Comparison of ENCODE assay signal across 11 cellular contexts in genomic region chrX:154731881-154732280, GRCh38. TPM values are rescaled to one million over a fixed set of nuclear protein-coding genes. Genes with fewer than 3 reads are reported as not detected.
DNase-seq lines count a peak whose midpoint lies in the region; TF ChIP-seq lines count a peak whose summit lies in the region.
"Had no signal": no experiment of that assay in that cellular context is flagged by ENCODE, and none has a peak within 500 bp of the region (broad histone marks: within the 10 kb centered on the region; RNA-seq: fewer than 3 reads in every experiment).

No MANE protein-coding gene starts in this region.

- no peak overlapping the region for H2BK5ac ChIP-seq in mesendoderm (ENCODE audit: low read length)

- TF ChIP-seq POLR2A in NB4 (IDR thresholded peaks at IDR 0.05; ENCODE audit: extremely low read depth, insufficient read length) = no peak

- H4K5ac ChIP-seq in mesendoderm (ENCODE audit: low read length) = no peak overlapping the region

- H2AK5ac ChIP-seq in mesendoderm (ENCODE audit: low read length) = no peak overlapping the region

- H3K56ac ChIP-seq in mesendoderm (ENCODE audit: low read length) = no peak overlapping the region

- no peak overlapping the region for H4K8ac ChIP-seq in mesendoderm (ENCODE audit: low read depth, low read length)

- H3K9ac ChIP-seq in BLaER1 treated with 17β-estradiol and CSF1 and Interleukin-3, amounts not matched to agents 10 nM and 100 nM = peak overlapping the region in 7 of 11 experiments; percentile 73 to 84 (median 78); a peak in 9 of 22 replicates
- H3K9ac ChIP-seq in mesendoderm (ENCODE audit: low read length) = no peak overlapping the region

- peaks cover 0 to 4% (median 0%) of the 10 kb centered on the region in 11 experiments; a peak in 3 of 22 replicates for H3K9me3 ChIP-seq in BLaER1 treated with 17β-estradiol and CSF1 and Interleukin-3, amounts not matched to agents 10 nM and 100 nM (replicated peaks in 1 of 11)

- H3K4ac ChIP-seq in mesendoderm (ENCODE audit: low read depth, low read length) = no peak overlapping the region

- peak overlapping the region; percentile 51 to 90 (median 75) for H3K4me2 ChIP-seq in BLaER1 treated with 17β-estradiol and CSF1 and Interleukin-3, amounts not matched to agents 10 nM and 100 nM
- H3K4me2 ChIP-seq in mesendoderm (ENCODE audit: low read length) = no peak overlapping the region

- peaks cover 95 to 100% (median 100%) of the 10 kb centered on the region in 11 experiments for H3K27me3 ChIP-seq in BLaER1 treated with 17β-estradiol and CSF1 and Interleukin-3, amounts not matched to agents 10 nM and 100 nM
- H3K27me3 ChIP-seq in brain microvascular endothelial cell (replicated peaks) (no peaks in the 10 kb centered on the region), mesendoderm (ENCODE audit: insufficient read depth, low read length, poor library complexity) (no peaks in the 10 kb centered on the region)

- H2BK15ac ChIP-seq in mesendoderm (replicated peaks; ENCODE audit: low read depth) = no peak overlapping the region

- H3K36me3 ChIP-seq in BLaER1 treated with 17β-estradiol and CSF1 and Interleukin-3, amounts not matched to agents 10 nM and 100 nM = peaks cover 0 to 15% (median 0%) of the 10 kb centered on the region in 11 experiments; a peak in 2 of 22 replicates
- H3K36me3 ChIP-seq in brain microvascular endothelial cell (replicated peaks) = no peaks in the 10 kb centered on the region
- no peaks in the 10 kb centered on the region for H3K36me3 ChIP-seq in mesendoderm (ENCODE audit: control insufficient read depth, insufficient read depth, low read length)

- TF ChIP-seq CTCF in NB4 (IDR thresholded peaks at IDR 0.05; ENCODE audit: low read depth, low read length) (no peak), brain microvascular endothelial cell (IDR thresholded peaks at IDR 0.05; ENCODE audit: low read depth, low read length, missing control alignments) (no peak)

- no CpG with 5 or more reads among the region's 7 CpGs for WGBS in mesendoderm (ENCODE audit: extremely low coverage, insufficient coverage, low lambda C conversion rate)

- DNase-seq in NB4 (ENCODE audit: low read depth) (peak; percentile 37), brain microvascular endothelial cell (peak; percentile 52), mesendoderm (peak; percentile 17), DMS53 treated with DMSO at 0.1 percent for 48 hours (lab: John Stamatoyannopoulos, UW; ENCODE audit: unreplicated experiment) (no peak), SK-N-DZ (ENCODE audit: low spot score) (no peak), NAMALWA (ENCODE audit: low spot score) (no peak), AG08395 (ENCODE audit: low spot score) (no peak)
- DNase-seq: H7, MM.1S, NCI-H82 had no signal

- peaks cover 74 to 100% (median 97%) of the 10 kb centered on the region in 10 experiments for H3K4me1 ChIP-seq in BLaER1 treated with 17β-estradiol and CSF1 and Interleukin-3, amounts not matched to agents 10 nM and 100 nM
- no peaks in the 10 kb centered on the region for H3K4me1 ChIP-seq in mesendoderm (ENCODE audit: control insufficient read depth, low read depth, low read length)

- H2BK120ac ChIP-seq in mesendoderm (ENCODE audit: low read depth, low read length) = no peak overlapping the region

- in situ Hi-C loops in brain microvascular endothelial cell (cut with HindIII; ENCODE audit: low pct_ligation_motif_present, low sequenced_read_pairs) = no loop called here

- H4K20me1 ChIP-seq in BLaER1 treated with 17β-estradiol and CSF1 and Interleukin-3, amounts not matched to agents 10 nM and 100 nM = no peaks in the 10 kb centered on the region

- no peaks in the 10 kb centered on the region for H3K79me2 ChIP-seq in mesendoderm (ENCODE audit: control insufficient read depth, insufficient read depth, low read length)

- H3K27ac ChIP-seq in BLaER1 treated with 17β-estradiol and CSF1 and Interleukin-3, amounts not matched to agents 10 nM and 100 nM = peak overlapping the region in 10 of 11 experiments; percentile 84 to 95 (median 88); a peak in 19 of 22 replicates
- H3K27ac ChIP-seq in brain microvascular endothelial cell (peak overlapping the region; percentile 87), mesendoderm (ENCODE audit: low read depth, low read length) (no peak overlapping the region)

- no peak overlapping the region for H3K4me3 ChIP-seq in BLaER1 treated with 17β-estradiol and CSF1 and Interleukin-3, amounts not matched to agents 10 nM and 100 nM
- H3K4me3 ChIP-seq in NB4 (ENCODE audit: low read depth, low read length) (no peak overlapping the region), brain microvascular endothelial cell (ENCODE audit: low read depth, low read length) (no peak overlapping the region), mesendoderm (ENCODE audit: low read length) (no peak overlapping the region)

- H3K23ac ChIP-seq in mesendoderm (ENCODE audit: low read length) = no peak overlapping the region

- no peak overlapping the region for H3K18ac ChIP-seq in mesendoderm (ENCODE audit: low read length)

- no peaks in the 10 kb centered on the region for H3K79me1 ChIP-seq in mesendoderm (ENCODE audit: low read length)

RNA-seq across cellular contexts. Expression of gene GAB3, which starts 19.0 kb away (rescaled TPM):
- 0.29 TPM for polyA plus RNA-seq in mesendoderm (2013, experiment 1 of 2)
- polyA plus RNA-seq in mesendoderm (2013, experiment 2 of 2) = 0.25 TPM
- 0.16 TPM in 1 of 2 replicates, not detected in the other for polyA plus RNA-seq in SK-N-DZ (2014; cell fraction: cytosol; rRNA removed)
- polyA plus RNA-seq in SK-N-DZ (2014; cell fraction: nucleus; rRNA removed) = 0.07 and 0.38 TPM in 2 replicates

RNA-seq across cellular contexts. Expression of gene DKC1, which starts 30.8 kb away (rescaled TPM):
- 191 TPM for polyA plus RNA-seq in mesendoderm (2013, experiment 1 of 2)
- polyA plus RNA-seq in mesendoderm (2013, experiment 2 of 2) = 182 TPM
- polyA plus RNA-seq in SK-N-DZ (2014; cell fraction: cytosol; rRNA removed) = 74.1 and 79.4 TPM in 2 replicates
- 120 and 130 TPM in 2 replicates for polyA plus RNA-seq in SK-N-DZ (2014; cell fraction: nucleus; rRNA removed)

Comparison
In these comparisons a context has a peak if more than half of its experiments do, and no peak if none do; other contexts are left out.
1. DNase-seq: peak in NB4 (single experiment), brain microvascular endothelial cell (single experiment) and mesendoderm (single experiment); none in DMS53 treated with DMSO at 0.1 percent for 48 hours (single experiment), SK-N-DZ (single experiment), NAMALWA (single experiment) and AG08395 (single experiment).